23 cellular contexts compared by ENCODE assay signal in genomic region chr22:41676134-41676533, GRCh38. TPM values are rescaled to one million over a fixed set of nuclear protein-coding genes. Genes with fewer than 3 reads are reported as not detected.
DNase-seq lines count a peak whose midpoint lies in the region; ATAC-seq and TF ChIP-seq lines count a peak whose summit lies in the region.
"Had no signal": no experiment of that assay in that cellular context is flagged by ENCODE, and none has a peak within 500 bp of the region (broad histone marks: within the 10 kb centered on the region; RNA-seq: fewer than 3 reads in every experiment).

No MANE protein-coding gene starts in this region.

- H3K9me3 ChIP-seq in heart right ventricle: no peaks in the 10 kb centered on the region
- no peaks in the 10 kb centered on the region for H3K9me3 ChIP-seq in naive thymus-derived CD4-positive, alpha-beta T cell (ENCODE audit: control insufficient read depth in 2 of 3, low read length in 3 of 3)

- no peak overlapping the region for H3K4me3 ChIP-seq in heart right ventricle
- no peak overlapping the region for H3K4me3 ChIP-seq in naive thymus-derived CD4-positive, alpha-beta T cell (ENCODE audit: low read length)
- H3K4me3 ChIP-seq: SK-N-MC had no signal

- H3K27me3 Mint-ChIP-seq in activated CD8-positive, alpha-beta memory T cell treated with anti-CD3 and anti-CD28 coated beads, Interleukin-2, amount 10 ng/mL, durations not matched to agents 7 days and 5 days: no peaks in the 10 kb centered on the region
- H3K27me3 Mint-ChIP-seq in HFFc6 (ENCODE audit: insufficient read depth): no peaks in the 10 kb centered on the region; the same call in 1 of the 2 replicates
- no peaks in the 10 kb centered on the region for H3K27me3 Mint-ChIP-seq in naive thymus-derived CD4-positive, alpha-beta T cell

- TF ChIP-seq CTCF in HFFc6 (IDR thresholded peaks at IDR 0.05): no peak
- no peak for TF ChIP-seq CTCF in heart right ventricle (IDR thresholded peaks at IDR 0.05)

- peaks cover 0 to 28% (median 5%) of the 10 kb centered on the region in 9 donors for H3K4me1 ChIP-seq in heart right ventricle
- H3K4me1 ChIP-seq in naive thymus-derived CD4-positive, alpha-beta T cell (ENCODE audit: control insufficient read depth in 2 of 2, insufficient read depth in 2 of 2, low read length in 2 of 2): peaks cover 0 to under 1% of the 10 kb centered on the region in 2 donors

- DNase-seq in activated CD8-positive, alpha-beta memory T cell treated with anti-CD3 and anti-CD28 coated beads, Interleukin-2, amount 10 ng/mL, durations not matched to agents 7 days and 5 days: no peak
- DNase-seq in activated CD8-positive, alpha-beta memory T cell treated with anti-CD3 and anti-CD28 coated beads, Interleukin-2, amount 50 U/mL, for 48 hours: no peak
- DNase-seq in HFFc6 (no peak), heart right ventricle (no peak), erythroblast (lab: John Stamatoyannopoulos, UW) (no peak), OCI-M2 (lab: John Stamatoyannopoulos, UW; ENCODE audit: unreplicated experiment) (no peak)
- no peak for DNase-seq in naive thymus-derived CD4-positive, alpha-beta T cell
- DNase-seq: 8988T, AML-193, C1 segment of cervical spinal cord, DMS53, GDM1, H7, Kasumi-1, NCI-H1417 treated with DMSO at 0.1 percent for 48 hours, NCI-H187, NCI-H446, NCI-H526, OCI-M1, SHP77 had no signal

- no peaks in the 10 kb centered on the region for H3K27me3 ChIP-seq in heart right ventricle
- H3K27me3 ChIP-seq in naive thymus-derived CD4-positive, alpha-beta T cell (ENCODE audit: control insufficient read depth in 2 of 2, insufficient read depth in 2 of 2, low read length in 2 of 2): no peaks in the 10 kb centered on the region

- H3K27ac Mint-ChIP-seq in activated CD8-positive, alpha-beta memory T cell treated with anti-CD3 and anti-CD28 coated beads, Interleukin-2, amount 10 ng/mL, durations not matched to agents 7 days and 5 days: peak overlapping the region; percentile 63
- 0 out of 2 replicates have a peak overlapping the region, but pooled peaks have one; percentile 20 for H3K27ac Mint-ChIP-seq in HFFc6
- H3K27ac Mint-ChIP-seq in naive thymus-derived CD4-positive, alpha-beta T cell: peak overlapping the region in 5 of 9 donors; percentile 3 to 64 (median 25)

- peaks cover 23% of the 10 kb centered on the region for H3K4me1 Mint-ChIP-seq in activated CD8-positive, alpha-beta memory T cell treated with anti-CD3 and anti-CD28 coated beads, Interleukin-2, amount 10 ng/mL, durations not matched to agents 7 days and 5 days
- H3K4me1 Mint-ChIP-seq in HFFc6 (ENCODE audit: low read depth): peaks cover 24% of the 10 kb centered on the region; the same call in 1 of the 2 replicates
- peaks cover 9 to 44% (median 36%) of the 10 kb centered on the region in 7 donors for H3K4me1 Mint-ChIP-seq in naive thymus-derived CD4-positive, alpha-beta T cell

- WGBS in heart right ventricle, 2 donors: 67 to 76% methylated on average over 4 of the region's 4 CpGs

- CTCF ChIA-PET in activated CD8-positive, alpha-beta memory T cell treated with anti-CD3 and anti-CD28 coated beads, Interleukin-2, amount 10 ng/mL, durations not matched to agents 7 days and 5 days (lab: Charles Lee): interaction anchor here (2.3 to 2.9 kb wide), 2 partner anchors 9 to 21 kb away, joined by 6 to 13 read pairs; no protein-coding TSS in a partner anchor
- CTCF ChIA-PET in naive thymus-derived CD4-positive, alpha-beta T cell (lab: Charles Lee): no interaction called here

- POLR2A ChIA-PET in naive thymus-derived CD4-positive, alpha-beta T cell (lab: Charles Lee): no interaction called here

- intact Hi-C loops in heart right ventricle (cut with DNase I): no loop called here
- intact Hi-C loops in naive thymus-derived CD4-positive, alpha-beta T cell (cut with micrococcal nuclease): no loop called here

- peaks cover 40% of the 10 kb centered on the region for H3K36me3 Mint-ChIP-seq in activated CD8-positive, alpha-beta memory T cell treated with anti-CD3 and anti-CD28 coated beads, Interleukin-2, amount 10 ng/mL, durations not matched to agents 7 days and 5 days
- peaks cover 39% of the 10 kb centered on the region for H3K36me3 Mint-ChIP-seq in HFFc6 (ENCODE audit: low read depth)
- H3K36me3 Mint-ChIP-seq in naive thymus-derived CD4-positive, alpha-beta T cell: peaks cover 16 to 34% (median 24%) of the 10 kb centered on the region in 5 donors

- no peaks in the 10 kb centered on the region for H3K9me3 Mint-ChIP-seq in activated CD8-positive, alpha-beta memory T cell treated with anti-CD3 and anti-CD28 coated beads, Interleukin-2, amount 10 ng/mL, durations not matched to agents 7 days and 5 days (ENCODE audit: low read depth)
- H3K9me3 Mint-ChIP-seq in HFFc6: no peaks in the 10 kb centered on the region
- H3K9me3 Mint-ChIP-seq in naive thymus-derived CD4-positive, alpha-beta T cell: no peaks in the 10 kb centered on the region

- H3K4me3 Mint-ChIP-seq in activated CD8-positive, alpha-beta memory T cell treated with anti-CD3 and anti-CD28 coated beads, Interleukin-2, amount 10 ng/mL, durations not matched to agents 7 days and 5 days: no peak overlapping the region
- no peak overlapping the region for H3K4me3 Mint-ChIP-seq in HFFc6
- no peak overlapping the region for H3K4me3 Mint-ChIP-seq in naive thymus-derived CD4-positive, alpha-beta T cell

- no peak for ATAC-seq in activated CD8-positive, alpha-beta memory T cell treated with anti-CD3 and anti-CD28 coated beads, Interleukin-2, amount 10 ng/mL, durations not matched to agents 7 days and 5 days
- ATAC-seq in heart right ventricle (peak; percentile 47 to 78 (median 64)), GM19351 (IDR thresholded peaks at IDR 0.05; ENCODE audit: unreplicated experiment) (no peak)
- no peak for ATAC-seq in naive thymus-derived CD4-positive, alpha-beta T cell

- peaks cover 0 to 90% (median 31%) of the 10 kb centered on the region in 9 donors for H3K36me3 ChIP-seq in heart right ventricle
- peaks cover 8 to 52% (median 25%) of the 10 kb centered on the region in 3 experiments for H3K36me3 ChIP-seq in naive thymus-derived CD4-positive, alpha-beta T cell (ENCODE audit: control insufficient read depth in 2 of 3, insufficient read depth in 3 of 3, low read length in 3 of 3)

- H3K27ac ChIP-seq in heart right ventricle: peak overlapping the region in 6 of 10 donors; percentile 1 to 67 (median 36)
- H3K27ac ChIP-seq in naive thymus-derived CD4-positive, alpha-beta T cell (ENCODE audit: low read depth, low read length): no peak overlapping the region
- H3K27ac ChIP-seq: SK-N-MC had no signal

- no peak for TF ChIP-seq POLR2A in erythroblast (IDR thresholded peaks at IDR 0.05; ENCODE audit: low read length)

RNA-seq across cellular contexts. Expression of gene SNU13, which starts 12.5 kb away (rescaled TPM):
- total RNA-seq in activated CD8-positive, alpha-beta memory T cell treated with anti-CD3 and anti-CD28 coated beads, Interleukin-2, amount 10 ng/mL, durations not matched to agents 7 days and 5 days: 100 to 1,000 TPM; 176 to 193 TPM
- total RNA-seq in HFFc6 (2021; fragmentation: NEBNext Ultra II Directional; extraction: Animal tissue kit (Norgen Biotek cat#: 25700)): 100 to 1,000 TPM; 208 to 263 (median 234) TPM
- 100 to 1,000 TPM; 183 to 274 (median 195) TPM for total RNA-seq in heart right ventricle
- 100 to 1,000 TPM; 203 to 323 TPM for polyA plus RNA-seq in heart right ventricle
- 100 to 1,000 TPM; 117 to 180 (median 122) TPM for total RNA-seq in naive thymus-derived CD4-positive, alpha-beta T cell
- 100 to 1,000 TPM; 283 to 295 TPM for polyA plus RNA-seq in naive thymus-derived CD4-positive, alpha-beta T cell

RNA-seq across cellular contexts. Expression of gene MEI1, which starts 23.2 kb away (rescaled TPM):
- 10 to 100 TPM; 37.3 to 45.9 TPM for total RNA-seq in activated CD8-positive, alpha-beta memory T cell treated with anti-CD3 and anti-CD28 coated beads, Interleukin-2, amount 10 ng/mL, durations not matched to agents 7 days and 5 days
- under 1 TPM in 4 of 6 experiments, not detected in 2; 0.24 to 0.53 (median 0.34) TPM for total RNA-seq in HFFc6 (2021; fragmentation: NEBNext Ultra II Directional; extraction: Animal tissue kit (Norgen Biotek cat#: 25700))
- 1 to 10 TPM in 3 of 10 donors, under 1 TPM in 4, not detected in 3; 0.37 to 1.9 (median 0.71) TPM for total RNA-seq in heart right ventricle
- polyA plus RNA-seq in heart right ventricle: 1 to 10 TPM in 1 of 2 donors, under 1 TPM in 1; 0.52 to 1.3 TPM
- 10 to 100 TPM; 40.4 to 69.0 (median 61.4) TPM for total RNA-seq in naive thymus-derived CD4-positive, alpha-beta T cell
- polyA plus RNA-seq in naive thymus-derived CD4-positive, alpha-beta T cell: 100 to 1,000 TPM; 105 to 112 TPM
- total RNA-seq: H7, MCF 10A had no signal

RNA-seq across cellular contexts. Expression of gene XRCC6, which starts 55.0 kb away (rescaled TPM):
- 100 to 1,000 TPM; 274 to 359 TPM for total RNA-seq in activated CD8-positive, alpha-beta memory T cell treated with anti-CD3 and anti-CD28 coated beads, Interleukin-2, amount 10 ng/mL, durations not matched to agents 7 days and 5 days
- 100 to 1,000 TPM; 324 to 395 (median 373) TPM for total RNA-seq in HFFc6 (2021; fragmentation: NEBNext Ultra II Directional; extraction: Animal tissue kit (Norgen Biotek cat#: 25700))
- total RNA-seq in heart right ventricle: 100 to 1,000 TPM; 152 to 192 (median 181) TPM
- polyA plus RNA-seq in heart right ventricle: 100 to 1,000 TPM; 103 to 185 TPM
- total RNA-seq in naive thymus-derived CD4-positive, alpha-beta T cell: 100 to 1,000 TPM; 139 to 270 (median 160) TPM
- 100 to 1,000 TPM; 458 to 542 TPM for polyA plus RNA-seq in naive thymus-derived CD4-positive, alpha-beta T cell

RNA-seq across cellular contexts. Expression of gene DESI1, which starts 55.3 kb away (rescaled TPM):
- total RNA-seq in activated CD8-positive, alpha-beta memory T cell treated with anti-CD3 and anti-CD28 coated beads, Interleukin-2, amount 10 ng/mL, durations not matched to agents 7 days and 5 days: 10 to 100 TPM; 52.7 to 64.9 TPM
- total RNA-seq in HFFc6 (2021; fragmentation: NEBNext Ultra II Directional; extraction: Animal tissue kit (Norgen Biotek cat#: 25700)): 10 to 100 TPM; 41.4 to 53.3 (median 46.1) TPM
- total RNA-seq in heart right ventricle: 10 to 100 TPM; 27.6 to 49.6 (median 36.0) TPM
- polyA plus RNA-seq in heart right ventricle: 10 to 100 TPM; 22.7 to 73.1 TPM
- total RNA-seq in naive thymus-derived CD4-positive, alpha-beta T cell: 10 to 100 TPM; 17.4 to 45.7 (median 24.5) TPM
- polyA plus RNA-seq in naive thymus-derived CD4-positive, alpha-beta T cell: 10 to 100 TPM; 10.9 to 14.4 TPM

Comparison
In these comparisons a context has a peak if more than half of its experiments do, and no peak if none do; other contexts are left out.
1. ATAC-seq: peak in heart right ventricle (8 of 8); none in activated CD8-positive, alpha-beta memory T cell treated with anti-CD3 and anti-CD28 coated beads, Interleukin-2, amount 10 ng/mL, durations not matched to agents 7 days and 5 days (single experiment), naive thymus-derived CD4-positive, alpha-beta T cell (single experiment) and GM19351 (single experiment).
2. RNA of gene MEI1, which starts 23.2 kb away (total RNA-seq): 40.4 to 69.0 TPM in naive thymus-derived CD4-positive, alpha-beta T cell and 37.3 to 45.9 TPM in activated CD8-positive, alpha-beta memory T cell treated with anti-CD3 and anti-CD28 coated beads, Interleukin-2, amount 10 ng/mL, durations not matched to agents 7 days and 5 days; 0.37 to 1.9 TPM in heart right ventricle and 0.24 to 0.53 TPM in HFFc6; every median in the first group is over 10 times any median in the second.
3. Peak in every context shown above with its lines, with median percentiles within 50 percentile points of each other: H3K27ac Mint-ChIP-seq.